21 cellular contexts compared by ENCODE assay signal in the genomic region with DNA sequence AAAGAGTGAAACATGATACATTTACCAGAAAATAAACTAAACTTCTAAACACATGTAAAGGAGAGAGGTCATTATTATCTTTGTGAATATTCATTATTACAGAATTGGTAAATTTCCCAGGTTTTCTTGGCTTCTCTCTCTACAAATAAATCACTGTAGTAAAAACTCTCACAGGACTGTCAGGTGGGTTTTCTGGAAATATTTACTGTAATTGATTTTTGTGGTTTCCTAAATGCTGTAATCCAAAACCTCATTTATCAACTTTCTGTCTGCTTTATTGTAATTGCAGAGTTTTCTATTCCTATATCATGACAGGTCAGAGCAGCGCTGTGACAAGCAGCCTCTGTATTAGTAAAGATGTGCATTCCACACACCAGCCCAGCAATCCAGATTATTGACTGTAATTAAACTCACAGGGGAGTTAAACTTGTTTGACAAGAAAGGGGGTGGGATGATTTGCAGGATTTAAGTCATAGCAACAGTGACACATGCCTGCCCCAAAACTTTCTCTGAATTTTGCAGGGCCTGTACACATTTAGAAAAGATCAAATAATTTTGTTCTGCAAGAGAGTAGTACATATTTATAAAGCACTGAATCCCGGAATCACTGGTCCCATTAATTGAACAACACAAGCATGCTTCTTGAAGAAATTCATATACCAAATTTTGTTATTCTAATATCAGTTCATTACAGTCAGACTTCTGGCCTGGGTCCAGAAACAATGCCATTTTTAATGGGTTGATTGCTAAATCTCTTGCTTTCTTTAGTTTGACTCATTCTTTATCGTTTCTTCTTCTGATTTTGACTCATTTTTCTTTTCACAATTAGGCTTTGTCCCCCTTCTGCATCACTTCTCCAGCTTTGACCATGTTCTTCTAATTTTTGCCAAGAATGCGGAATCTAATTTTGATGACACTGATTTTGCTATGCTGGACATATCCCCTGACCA. TPM values are rescaled to one million over a fixed set of nuclear protein-coding genes. Genes with fewer than 3 reads are reported as not detected.
DNase-seq lines count a peak whose midpoint lies in the region; ATAC-seq, FAIRE-seq and TF ChIP-seq lines count a peak whose summit lies in the region.
"Had no signal": no experiment of that assay in that cellular context is flagged by ENCODE, and none has a peak within 500 bp of the region (broad histone marks: within the 10 kb centered on the region; RNA-seq: fewer than 3 reads in every experiment).

No MANE protein-coding gene starts in this region.

- no peaks in the 10 kb centered on the region for H3K9me2 ChIP-seq in GM23338 (ENCODE audit: insufficient read depth)

- H3K36me3 ChIP-seq in GM23338 (ENCODE audit: insufficient read depth): no peaks in the 10 kb centered on the region
- no peaks in the 10 kb centered on the region for H3K36me3 ChIP-seq in heart right ventricle
- H3K36me3 ChIP-seq: ascending aorta, upper lobe of left lung had no signal

- H3K4me1 ChIP-seq in GM23338 (ENCODE audit: insufficient read depth): no peaks in the 10 kb centered on the region; the same call in 1 of the 2 replicates
- no peaks in the 10 kb centered on the region for H3K4me1 ChIP-seq in heart right ventricle
- H3K4me1 ChIP-seq: upper lobe of left lung had no signal

- H3K9me3 ChIP-seq in heart right ventricle: no peaks in the 10 kb centered on the region
- H3K9me3 ChIP-seq: ascending aorta, upper lobe of left lung had no signal

- WGBS in heart right ventricle, 2 donors: 62 to 64% methylated on average over 4 of the region's 4 CpGs

- H3K27me3 ChIP-seq in GM23338 (ENCODE audit: insufficient read depth) (no peaks in the 10 kb centered on the region), heart right ventricle (peaks cover 0 to 12% (median 0%) of the 10 kb centered on the region in 7 donors)
- H3K27me3 ChIP-seq: ascending aorta, upper lobe of left lung had no signal

- no peaks in the 10 kb centered on the region for H3K79me2 ChIP-seq in GM23338 (replicated peaks; ENCODE audit: insufficient read depth)

- in situ Hi-C loops in astrocyte of the spinal cord (cut with HindIII; ENCODE audit: low sequenced_read_pairs): no loop called here

- H3K4me3 Mint-ChIP-seq in GM23338 (no peak overlapping the region), mesothelial cell of epicardium (no peak overlapping the region)
- H3K4me3 Mint-ChIP-seq: activated B cell treated with CpG ODN at 0.5 μM for 24 hours; activated CD8-positive, alpha-beta memory T cell treated with anti-CD3 and anti-CD28 coated beads, Interleukin-2, amount 10 ng/mL, durations not matched to agents 7 days and 5 days; immature natural killer cell; stimulated activated naive B cell treated with anti-CD40 and anti-IgM and Interleukin-4, amounts not matched to agents 10 μg/mL and 1 μg/mL and 100 μg/mL, for 72 hours; T-cell had no signal

- intact Hi-C loops in heart right ventricle (cut with DNase I): no loop called here

- peaks cover 8% of the 10 kb centered on the region for H3K4me1 Mint-ChIP-seq in GM23338
- H3K4me1 Mint-ChIP-seq in mesothelial cell of epicardium: peaks cover 27% of the 10 kb centered on the region
- H3K4me1 Mint-ChIP-seq: activated B cell treated with CpG ODN at 0.5 μM for 24 hours; activated CD8-positive, alpha-beta memory T cell treated with anti-CD3 and anti-CD28 coated beads, Interleukin-2, amount 10 ng/mL, durations not matched to agents 7 days and 5 days; immature natural killer cell; stimulated activated naive B cell treated with anti-CD40 and anti-IgM and Interleukin-4, amounts not matched to agents 10 μg/mL and 1 μg/mL and 100 μg/mL, for 72 hours; T-cell had no signal

- no peaks in the 10 kb centered on the region for H3F3A ChIP-seq in GM23338 (replicated peaks; ENCODE audit: low read depth)

- ATAC-seq in GM23338 (no peak), HG03354 (IDR thresholded peaks at IDR 0.05; ENCODE audit: poor library complexity, severe bottlenecking, unreplicated experiment) (no peak), heart right ventricle (no peak)
- ATAC-seq: activated CD8-positive, alpha-beta memory T cell treated with anti-CD3 and anti-CD28 coated beads, Interleukin-2, amount 10 ng/mL, durations not matched to agents 7 days and 5 days; HepG2; stimulated activated naive B cell treated with anti-CD40 and anti-IgM and Interleukin-4, amounts not matched to agents 10 μg/mL and 1 μg/mL and 100 μg/mL, for 72 hours; T-cell had no signal

- no peak for FAIRE-seq in RCC 7860 (lab: Jason Lieb, UNC)
- FAIRE-seq: HepG2 had no signal

- no peak overlapping the region for H2AFZ ChIP-seq in GM23338

- H3K27ac ChIP-seq in GM23338 (ENCODE audit: low read depth): no peak overlapping the region
- H3K27ac ChIP-seq in heart right ventricle: no peak overlapping the region
- H3K27ac ChIP-seq: ascending aorta, skin epidermis, upper lobe of left lung had no signal

- TF ChIP-seq CTCF in GM23338 (conservative IDR thresholded peaks at IDR 0.05; ENCODE audit: low read depth in 2 of 2): no peak
- no peak for TF ChIP-seq CTCF in astrocyte of the spinal cord (IDR thresholded peaks at IDR 0.05; ENCODE audit: low read depth, low read length)
- no peak for TF ChIP-seq CTCF in mesothelial cell of epicardium (IDR thresholded peaks at IDR 0.05; ENCODE audit: unreplicated experiment)
- no peak for TF ChIP-seq CTCF in heart right ventricle (IDR thresholded peaks at IDR 0.05)

- no peak overlapping the region for H3K4me2 ChIP-seq in GM23338

- H3K9me3 Mint-ChIP-seq in GM23338 (no peaks in the 10 kb centered on the region), mesothelial cell of epicardium (no peaks in the 10 kb centered on the region)
- H3K9me3 Mint-ChIP-seq: activated B cell treated with CpG ODN at 0.5 μM for 24 hours, T-cell had no signal

- no peak overlapping the region for H3K4me3 ChIP-seq in GM23338
- H3K4me3 ChIP-seq in astrocyte of the spinal cord (ENCODE audit: low read depth, low read length): no peak overlapping the region
- H3K4me3 ChIP-seq in heart right ventricle: no peak overlapping the region
- H3K4me3 ChIP-seq: ascending aorta, skin epidermis, upper lobe of left lung had no signal

- DNase-seq in GM23338 (ENCODE audit: low spot score) (no peak), NCI-H2081 (lab: John Stamatoyannopoulos, UW) (peak; percentile 21 to 72), astrocyte of the spinal cord (ENCODE audit: low read depth, low spot score) (peak; percentile 12), mesothelial cell of epicardium (ENCODE audit: low spot score in 2 of 2, unreplicated experiment in 2 of 2) (no peak), RCC 7860 (ENCODE audit: low spot score) (no peak), heart right ventricle (no peak), RKO (ENCODE audit: low spot score) (no peak)
- DNase-seq: activated B cell treated with CpG ODN at 0.5 μM for 24 hours; activated CD8-positive, alpha-beta memory T cell treated with anti-CD3 and anti-CD28 coated beads, Interleukin-2, amount 10 ng/mL, durations not matched to agents 7 days and 5 days; activated gamma-delta T cell; AML-193; immature natural killer cell; NCI-H1048; OCI-M1; stimulated activated naive B cell treated with anti-CD40 and anti-IgM and Interleukin-4, amounts not matched to agents 10 μg/mL and 1 μg/mL and 100 μg/mL, for 72 hours; T-cell; upper lobe of left lung had no signal

- H4K20me1 ChIP-seq in GM23338 (replicated peaks; ENCODE audit: insufficient read depth): no peaks in the 10 kb centered on the region

- H3K36me3 Mint-ChIP-seq in GM23338 (ENCODE audit: low read depth) (no peaks in the 10 kb centered on the region), mesothelial cell of epicardium (no peaks in the 10 kb centered on the region)
- H3K36me3 Mint-ChIP-seq: activated CD8-positive, alpha-beta memory T cell treated with anti-CD3 and anti-CD28 coated beads, Interleukin-2, amount 10 ng/mL, durations not matched to agents 7 days and 5 days; immature natural killer cell; stimulated activated naive B cell treated with anti-CD40 and anti-IgM and Interleukin-4, amounts not matched to agents 10 μg/mL and 1 μg/mL and 100 μg/mL, for 72 hours; T-cell had no signal

- 0 out of 2 replicates have a peak overlapping the region, but pooled peaks have one; percentile 6 for H3K27ac Mint-ChIP-seq in GM23338
- H3K27ac Mint-ChIP-seq in mesothelial cell of epicardium: peak overlapping the region; percentile 44
- H3K27ac Mint-ChIP-seq: activated B cell treated with CpG ODN at 0.5 μM for 24 hours; activated CD8-positive, alpha-beta memory T cell treated with anti-CD3 and anti-CD28 coated beads, Interleukin-2, amount 10 ng/mL, durations not matched to agents 7 days and 5 days; immature natural killer cell; stimulated activated naive B cell treated with anti-CD40 and anti-IgM and Interleukin-4, amounts not matched to agents 10 μg/mL and 1 μg/mL and 100 μg/mL, for 72 hours; T-cell had no signal

- H3K27me3 Mint-ChIP-seq in GM23338 (ENCODE audit: insufficient read depth, low read depth, poor library complexity) (no peaks in the 10 kb centered on the region), mesothelial cell of epicardium (ENCODE audit: low read depth) (peaks cover 1% of the 10 kb centered on the region)

TF ChIP-seq in GM23338, 12 proteins besides CTCF, POLR2A, EP300 and RAD21 (continues in another document):
- TF ChIP-seq ZNF331 (CRISPR knock-in tag; IDR thresholded peaks at IDR 0.05; ENCODE audit: low read depth) (no peak), STAT1 (IDR thresholded peaks at IDR 0.05; ENCODE audit: unreplicated experiment) (no peak)

RNA-seq across cellular contexts. Expression of gene PTPRO, which starts 42.2 kb away (rescaled TPM):
- total RNA-seq in GM23338 (2014; rRNA removed; shearing (Covaris generic)): 1.5 and 5.4 TPM in 2 replicates
- polyA plus RNA-seq in GM23338 (2016; fragmentation: Nextera tagmentation; extraction: Ambion mirVana) (1.4 and 2.3 TPM in 2 replicates), heart right ventricle (under 1 TPM; 0.29 to 0.42 TPM)
- total RNA-seq in mesothelial cell of epicardium (2.1 to 4.3 TPM (median 2.6 TPM) in 3 replicates), heart right ventricle (1 to 10 TPM in 4 of 10 donors, under 1 TPM in 5, not detected in 1; 0.21 to 5.4 (median 0.98) TPM)
- total RNA-seq: HepG2 had no signal

Comparison
In these comparisons a context has a peak if more than half of its experiments do, and no peak if none do; other contexts are left out.
1. DNase-seq: peak in NCI-H2081 (2 of 2) and astrocyte of the spinal cord (single experiment); none in GM23338 (single experiment), mesothelial cell of epicardium (0 of 2), RCC 7860 (single experiment), heart right ventricle (0 of 2) and RKO (single experiment).